ENCODE assay signal across 18 cellular contexts in the genomic region with DNA sequence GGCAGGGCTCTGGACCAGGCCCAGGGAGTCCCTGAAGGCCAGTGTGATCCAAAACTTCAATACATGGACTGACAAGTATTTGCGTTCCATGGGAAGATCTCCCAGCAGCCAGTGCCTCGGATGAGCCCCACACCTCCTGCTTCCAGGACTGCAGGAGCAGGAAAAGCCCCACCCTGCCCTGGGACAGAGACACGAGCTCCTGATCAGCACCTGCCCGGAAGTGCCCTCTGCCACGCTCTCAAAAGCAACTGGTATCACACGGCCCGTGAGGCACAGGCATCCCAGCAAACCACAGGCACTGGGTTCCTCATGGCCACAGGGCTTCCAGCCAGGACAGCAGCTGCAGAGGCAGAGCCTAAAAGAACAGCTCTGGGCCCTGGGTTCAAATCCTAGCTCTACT. TPM values are rescaled to one million over a fixed set of nuclear protein-coding genes. Genes with fewer than 3 reads are reported as not detected.
DNase-seq lines count a peak whose midpoint lies in the region; TF ChIP-seq lines count a peak whose summit lies in the region.
"Had no signal": no experiment of that assay in that cellular context is flagged by ENCODE, and none has a peak within 500 bp of the region (broad histone marks: within the 10 kb centered on the region; RNA-seq: fewer than 3 reads in every experiment).

No MANE protein-coding gene starts in this region.

- no peaks in the 10 kb centered on the region for H3K27me3 ChIP-seq in Peyer's patch
- H3K27me3 ChIP-seq: BE2C had no signal

- peaks cover 0 to 16% (median 4%) of the 10 kb centered on the region in 4 donors for H3K4me1 ChIP-seq in Peyer's patch

- peaks cover 0 to 3% (median 0%) of the 10 kb centered on the region in 3 donors for H3K36me3 ChIP-seq in Peyer's patch
- H3K36me3 ChIP-seq: BE2C had no signal

- peak; percentile 83 for DNase-seq in LHCN-M2 (ENCODE audit: low read depth)
- peak in 2 of 3 donors; percentile 66 to 71 for DNase-seq in Peyer's patch
- peak; percentile 32 for DNase-seq in kidney tubule cell (ENCODE audit: low spot score)
- DNase-seq in renal cortical epithelial cell (ENCODE audit: low read depth) = peak; percentile 36
- DNase-seq in DMS79 (lab: John Stamatoyannopoulos, UW) = no peak
- no peak for DNase-seq in NCI-H2107 (lab: John Stamatoyannopoulos, UW)
- DNase-seq in stimulated activated naive CD4-positive, alpha-beta T cell (lab: John Stamatoyannopoulos, UW) = no peak
- DNase-seq: BE2C; CD4-positive, CD25-positive, alpha-beta regulatory T cell; COR-L47; Karpas-422; NCI-H1417; NCI-H187 treated with DMSO at 0.1 percent for 48 hours; NCI-H2227 treated with DMSO at 0.1 percent for 48 hours; NCI-H524; NCI-H774; SHP77; SK-N-SH had no signal

- H3K4me3 ChIP-seq in Peyer's patch = no peak overlapping the region

- no peaks in the 10 kb centered on the region for H3K9me3 ChIP-seq in Peyer's patch
- H3K9me3 ChIP-seq: BE2C, SK-N-SH had no signal

- peak overlapping the region in 2 of 4 donors; percentile 11 to 30 for H3K27ac ChIP-seq in Peyer's patch

- TF ChIP-seq POLR2A in Peyer's patch (IDR thresholded peaks at IDR 0.05) = no peak

- no peak for TF ChIP-seq CTCF in Peyer's patch (IDR thresholded peaks at IDR 0.05)

RNA-seq across cellular contexts. Expression of a gene that starts 48.6 kb away (rescaled TPM):
- total RNA-seq in LHCN-M2 (2014; rRNA removed) (41.3 and 42.7 TPM in 2 replicates), Peyer's patch (10 to 100 TPM; 38.4 to 93.2 (median 67.1) TPM), renal cortical epithelial cell (17.9 and 23.1 TPM in 2 replicates)
- polyA plus RNA-seq in LHCN-M2 (2012) = 93.2 TPM

Comparison
In these comparisons a context has a peak if more than half of its experiments do, and no peak if none do; other contexts are left out.
1. DNase-seq: peak in LHCN-M2 (single experiment), Peyer's patch (2 of 3), kidney tubule cell (single experiment) and renal cortical epithelial cell (single experiment); none in DMS79 (single experiment), NCI-H2107 (single experiment) and stimulated activated naive CD4-positive, alpha-beta T cell (0 of 6).